ENCODE assay signal across 18 cellular contexts in genomic region chr12:66398931-66399625, GRCh38.
A peak's percentile ranks its signal among the peaks of the same experiment; 100 is the strongest.
DNase-seq lines count a peak whose midpoint lies in the region; ATAC-seq and TF ChIP-seq lines count a peak whose summit lies in the region.
"Had no signal": no experiment of that assay in that cellular context is flagged by ENCODE, and none has a peak within 500 bp of the region (broad histone marks: within the 10 kb centered on the region; RNA-seq: fewer than 3 reads in every experiment).

No MANE protein-coding gene starts in this region.

- 75 to 80% methylated on average over 6 of the region's 6 CpGs for WGBS in testis, 2 donors

- no peak overlapping the region for H3K27ac ChIP-seq in testis
- H3K27ac ChIP-seq: BLaER1 had no signal

- no peak for ATAC-seq in HG03565 (IDR thresholded peaks at IDR 0.05; ENCODE audit: unreplicated experiment)
- ATAC-seq: Panc1; stimulated activated naive B cell treated with anti-CD40 and anti-IgM and Interleukin-4, amounts not matched to agents 10 μg/mL and 1 μg/mL and 100 μg/mL, for 72 hours had no signal

- no peak overlapping the region for H3K4me3 ChIP-seq in testis
- H3K4me3 ChIP-seq: BLaER1 had no signal

- DNase-seq in HS-5 (ENCODE audit: low read depth) (peak; percentile 43), MV-4-11 (lab: John Stamatoyannopoulos, UW) (peak; percentile 90), astrocyte of the hippocampus (ENCODE audit: low read depth, low spot score) (peak; percentile 19), myocyte (ENCODE audit: low read depth) (peak; percentile 77), testis (no peak), activated gamma-delta T cell treated with Interleukin-2 at 50 U/mL for 16 hours (no peak)
- DNase-seq: activated CD4-positive, CD25-positive, alpha-beta regulatory T cell; activated CD8-positive, alpha-beta memory T cell treated with anti-CD3 and anti-CD28 coated beads, Interleukin-2, amount 50 U/mL, for 4 hours; activated naive CD4-positive, alpha-beta T cell treated with anti-CD3 and anti-CD28 coated beads, Interleukin-2, amount 10 ng/mL, durations not matched to agents 7 days and 5 days; central memory CD4-positive, alpha-beta T cell; DMS153; islet precursor cell; NCI-H146; nucleus accumbens; stimulated activated naive B cell treated with anti-CD40 and anti-IgM and Interleukin-4, amounts not matched to agents 10 μg/mL and 1 μg/mL and 100 μg/mL, for 72 hours had no signal

- H3K27me3 ChIP-seq in testis: no peaks in the 10 kb centered on the region
- H3K27me3 ChIP-seq: BLaER1 had no signal

- no peaks in the 10 kb centered on the region for H3K9me3 ChIP-seq in testis
- H3K9me3 ChIP-seq: BLaER1 had no signal

- no peak for TF ChIP-seq CTCF in testis (IDR thresholded peaks at IDR 0.05)

- H3K36me3 ChIP-seq in testis (ENCODE audit: low read depth, missing control alignments): no peaks in the 10 kb centered on the region
- H3K36me3 ChIP-seq: BLaER1 had no signal

- intact Hi-C loops in testis (cut with DNase I; ENCODE audit: low total_unique reads): no loop called here

- TF ChIP-seq POLR2A in testis (IDR thresholded peaks at IDR 0.05): no peak

- no peaks in the 10 kb centered on the region for H3K4me1 ChIP-seq in testis
- H3K4me1 ChIP-seq: BLaER1 had no signal

Comparison
In these comparisons a context has a peak if more than half of its experiments do, and no peak if none do; other contexts are left out.
1. DNase-seq: peak in HS-5 (single experiment), MV-4-11 (single experiment), astrocyte of the hippocampus (single experiment) and myocyte (single experiment); none in testis (single experiment) and activated gamma-delta T cell treated with Interleukin-2 at 50 U/mL for 16 hours (single experiment).